Comparison of ENCODE assay signal across 8 cellular contexts in the genomic region with DNA sequence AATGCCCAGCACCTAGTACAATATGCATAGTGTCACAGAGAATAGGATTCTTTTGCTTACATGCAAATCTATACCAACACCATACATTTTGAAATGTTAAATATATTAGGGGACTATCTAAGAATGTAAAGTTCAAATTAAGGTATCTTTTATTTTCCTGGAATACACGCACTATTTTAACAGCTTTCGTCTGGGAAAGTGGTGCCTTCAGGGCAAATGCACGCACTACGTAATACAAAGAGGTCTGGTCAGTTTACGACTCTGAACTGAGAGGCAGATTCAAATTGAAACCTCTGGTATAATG. TPM values are rescaled to one million over a fixed set of nuclear protein-coding genes. Genes with fewer than 3 reads are reported as not detected.
DNase-seq lines count a peak whose midpoint lies in the region; ATAC-seq, FAIRE-seq and TF ChIP-seq lines count a peak whose summit lies in the region.

No MANE protein-coding gene starts in this region.

- H3K14ac ChIP-seq in mesenchymal stem cell (ENCODE audit: low read length in 2 of 2), result no peak overlapping the region

- H4K20me1 ChIP-seq in mammary epithelial cell (ENCODE audit: insufficient read depth, low read length), result peaks cover 19% of the 10 kb centered on the region

- no peak overlapping the region for H2AK5ac ChIP-seq in mesenchymal stem cell (ENCODE audit: low read length, severe bottlenecking)

- under 1% methylated on average over 5 of the region's 5 CpGs for WGBS in A549 (ENCODE audit: missing lambda C conversion rate)
- WGBS in mammary epithelial cell (ENCODE audit: low coverage, missing lambda C conversion rate), result 0% methylated on average over 5 of the region's 5 CpGs
- 0% methylated on average over 5 of the region's 5 CpGs for WGBS in mesenchymal stem cell

- no peak overlapping the region for H2BK12ac ChIP-seq in mesenchymal stem cell (ENCODE audit: low read length in 2 of 2)

- BruUV-seq in mammary epithelial cell (replicated peaks; lab: Mats Ljungman, UMichigan), result no TSS peak

- peak overlapping the region; percentile 88 to 92 for H3K27ac ChIP-seq in A549
- peak overlapping the region; percentile 99 for H3K27ac ChIP-seq in mammary epithelial cell (ENCODE audit: insufficient read depth, low read depth, low read length)
- peak overlapping the region; percentile 98 for H3K27ac ChIP-seq in mesenchymal stem cell (ENCODE audit: low read length, poor library complexity, severe bottlenecking)

- H3K36me3 ChIP-seq in mammary epithelial cell (ENCODE audit: insufficient read depth, low read length) (peaks cover 7% of the 10 kb centered on the region), mesenchymal stem cell (ENCODE audit: control insufficient read depth in 1 of 2, insufficient read depth in 2 of 2, low read depth in 1 of 2, low read length in 2 of 2) (peaks cover 11 to 24% of the 10 kb centered on the region in 2 experiments)

- H3K79me2 ChIP-seq in mammary epithelial cell (ENCODE audit: insufficient read depth, low read length), result peaks cover 97% of the 10 kb centered on the region

- H3K4me1 ChIP-seq in A549 (peaks cover 41% of the 10 kb centered on the region), mammary epithelial cell (ENCODE audit: insufficient read depth, low read length) (peaks cover 31% of the 10 kb centered on the region), mesenchymal stem cell (ENCODE audit: control insufficient read depth, insufficient read depth, low read depth, low read length) (peaks cover 5% of the 10 kb centered on the region)

- H3K4me2 ChIP-seq in A549 (peak overlapping the region; percentile 97), mammary epithelial cell (ENCODE audit: insufficient read depth, low read depth, low read length) (peak overlapping the region; percentile 72), mesenchymal stem cell (ENCODE audit: low read length, poor library complexity, severe bottlenecking) (no peak overlapping the region)

- DNase-seq in A549 (ENCODE audit: low read depth in 1 of 2, low spot score in 1 of 2) (no peak), HEK293T (ENCODE audit: extremely low spot score) (no peak), mammary epithelial cell (no peak), mesenchymal stem cell (no peak), ecto neural progenitor cell (ENCODE audit: low spot score) (no peak), GF-D8 (lab: John Stamatoyannopoulos, UW) (no peak)
- DNase-seq in stimulated activated CD4-positive, alpha-beta T cell treated with anti-CD3 and anti-CD28 coated beads, Interleukin-2, amount 100 ng/mL, for 48 hours, result no peak

- no peak overlapping the region for H3K23ac ChIP-seq in mesenchymal stem cell (ENCODE audit: low read length in 2 of 2)

- dilution Hi-C loops in mammary epithelial cell (cut with HindIII; ENCODE audit: low sequenced_read_pairs), result no loop called here

- TF ChIP-seq CTCF in A549 (IDR thresholded peaks at IDR 0.05), result no peak
- TF ChIP-seq CTCF in mammary epithelial cell (conservative IDR thresholded peaks at IDR 0.05 in 1 of 2, IDR thresholded peaks at IDR 0.05 in 1 of 2; ENCODE audit: extremely low read depth in 1 of 2, insufficient read depth in 1 of 2, low read depth in 1 of 2, low read length in 2 of 2), result no peak

- H2BK15ac ChIP-seq in mesenchymal stem cell (ENCODE audit: low read depth, poor library complexity, severe bottlenecking), result no peak overlapping the region

- ATAC-seq in A549 (no peak), HG03469 (IDR thresholded peaks at IDR 0.05; ENCODE audit: unreplicated experiment) (no peak)

- no peak for FAIRE-seq in A549 (lab: Jason Lieb, UNC)

- POLR2A ChIA-PET in A549 (lab: Yijun Ruan, JAX), result interaction anchor here (1.1 to 2.4 kb wide), 3 partner anchors 12 to 28 kb away, joined by 3 to 94 read pairs (median 5); a partner anchor contains a TSS
- POLR2A ChIA-PET in HEK293T (lab: Yijun Ruan, JAX), result interaction anchor here (1.1 to 4.8 kb wide), 13 partner anchors 10 to 195 kb away, joined by 3 to 83 read pairs (median 5); a partner anchor contains a TSS

- no peak overlapping the region for H2BK120ac ChIP-seq in mesenchymal stem cell (ENCODE audit: low read depth, low read length)

- H2BK5ac ChIP-seq in mesenchymal stem cell (ENCODE audit: low read depth, low read length, poor library complexity, severe bottlenecking), result no peak overlapping the region

- H3K27me3 ChIP-seq in mammary epithelial cell (ENCODE audit: insufficient read depth, low read length), result no peaks in the 10 kb centered on the region
- H3K27me3 ChIP-seq in mesenchymal stem cell (ENCODE audit: control insufficient read depth in 1 of 2, insufficient read depth in 1 of 2, low read length in 2 of 2), result no peaks in the 10 kb centered on the region

- no peaks in the 10 kb centered on the region for H3K9me3 ChIP-seq in A549
- no peaks in the 10 kb centered on the region for H3K9me3 ChIP-seq in mammary epithelial cell (replicated peaks; ENCODE audit: insufficient read depth, low read length)
- H3K9me3 ChIP-seq in mesenchymal stem cell (ENCODE audit: control insufficient read depth, low read length), result no peaks in the 10 kb centered on the region

- H3K18ac ChIP-seq in mesenchymal stem cell (ENCODE audit: low read depth in 1 of 2, low read length in 2 of 2), result no peak overlapping the region

- intact Hi-C loops in mammary epithelial cell (cut with micrococcal nuclease), result loop anchor here (5.0 kb wide), 1 partner anchor 221 kb away; a partner anchor contains a TSS

- CTCF ChIA-PET in A549 (lab: Yijun Ruan, JAX) (interaction anchor here (1.1 to 4.5 kb wide), 3 partner anchors 10 to 136 kb away, joined by 3 to 28 read pairs (median 3); no protein-coding TSS in a partner anchor), HEK293T (lab: Yijun Ruan, JAX) (interaction anchor here (0.8 to 1.4 kb wide), 3 partner anchors 12 to 45 kb away, joined by 3 read pairs; no protein-coding TSS in a partner anchor), mammary epithelial cell (lab: Charles Lee; ENCODE audit: low non-redundant PET) (no interaction called here)

- TF ChIP-seq POLR2A in A549 (IDR thresholded peaks at IDR 0.05; ENCODE audit: low read length), result no peak

- no peak overlapping the region for H4K91ac ChIP-seq in mesenchymal stem cell (ENCODE audit: low read length)

- no peak for TF ChIP-seq RAD21 in A549 (conservative IDR thresholded peaks at IDR 0.05 in 1 of 2, IDR thresholded peaks at IDR 0.05 in 1 of 2)

- H2AFZ ChIP-seq in mammary epithelial cell (ENCODE audit: low read depth, low read length) (no peak overlapping the region), mesenchymal stem cell (ENCODE audit: low read depth, low read length) (no peak overlapping the region)

- peak overlapping the region; percentile 71 for H3K4me3 ChIP-seq in A549
- peak overlapping the region; percentile 57 to 93 (median 75) for H3K4me3 ChIP-seq in mammary epithelial cell (replicated peaks in 1 of 3; ENCODE audit: insufficient read depth in 1 of 3, low read depth in 2 of 3, low read length in 3 of 3)
- H3K4me3 ChIP-seq in mesenchymal stem cell (ENCODE audit: insufficient read depth in 1 of 2, low read depth in 1 of 2, low read length in 2 of 2), result peak overlapping the region; percentile 82 to 87

- H3K4ac ChIP-seq in mesenchymal stem cell (ENCODE audit: low read depth in 1 of 2, low read length in 2 of 2), result no peak overlapping the region

- H3K9ac ChIP-seq in mammary epithelial cell (ENCODE audit: insufficient read depth, low read length) (peak overlapping the region; percentile 100), mesenchymal stem cell (ENCODE audit: low read length) (peak overlapping the region; percentile 96)

- no peak for TF ChIP-seq EP300 in A549 (IDR thresholded peaks at IDR 0.05)

- H3K79me1 ChIP-seq in mesenchymal stem cell (replicated peaks; ENCODE audit: low read length, poor library complexity, severe bottlenecking), result no peaks in the 10 kb centered on the region

- no peak overlapping the region for H4K8ac ChIP-seq in mesenchymal stem cell (ENCODE audit: low read length)

- in situ Hi-C loops in mammary epithelial cell (cut with MboI; ENCODE audit: low sequenced_read_pairs in 2 of 2), result no loop called here

TF ChIP-seq in A549, 52 proteins besides CTCF, POLR2A, EP300 and RAD21:
- TF ChIP-seq POLR2AphosphoS2 (conservative IDR thresholded peaks at IDR 0.05; ENCODE audit: low read length), result no peak
- TF ChIP-seq SMC3 (IDR thresholded peaks at IDR 0.05), result no peak
- TF ChIP-seq HOXA7 (CRISPR knock-in tag; IDR thresholded peaks at IDR 0.05), result 0 out of 2 replicates have a peak, but pooled peaks have one; percentile 14

TF ChIP-seq in HEK293T, 16 proteins besides CTCF, POLR2A, EP300 and RAD21:
- TF ChIP-seq FOXK2 (IDR thresholded peaks at IDR 0.05) (no peak; the same call in 1 of the 2 replicates), NFRKB (IDR thresholded peaks at IDR 0.05) (0 out of 2 replicates have a peak, but pooled peaks have one; percentile 2)

RNA-seq across cellular contexts. Expression of a gene that starts 0.9 kb away (rescaled TPM):
- polyA plus RNA-seq in A549 (2011; rRNA removed), result 126 and 183 TPM in 2 replicates
- polyA plus RNA-seq in A549 (2012; cell fraction: cytosol; rRNA removed), result 54.5 and 73.6 TPM in 2 replicates
- polyA plus RNA-seq in A549 (2012; cell fraction: nucleus; rRNA removed), result 92.2 and 112 TPM in 2 replicates
- 126 to 131 TPM (median 128 TPM) in 3 replicates for polyA plus RNA-seq in A549 (2017; fragmentation: RNase III; extraction: RNeasy Plus Mini Kit Qiagen cat#74134 plus additional on column Dnase treatment)
- polyA minus RNA-seq in A549 (2011; rRNA and poly(A)+ RNA removed), result 127 and 185 TPM in 2 replicates
- total RNA-seq in mammary epithelial cell, result 100 to 1,000 TPM in 1 of 2 donors, 10 to 100 TPM in 1; 85.9 to 113 TPM
- 85.4 TPM for polyA plus RNA-seq in mammary epithelial cell
- 82.6 TPM for polyA minus RNA-seq in mammary epithelial cell
- polyA plus RNA-seq in mesenchymal stem cell (2013, experiment 1 of 2), result 77.5 TPM
- polyA plus RNA-seq in mesenchymal stem cell (2013, experiment 2 of 2), result 71.5 TPM

RNA-seq across cellular contexts. Expression of a gene that starts 26.8 kb away (rescaled TPM):
- polyA plus RNA-seq in A549 (2011; rRNA removed), result 18.5 and 30.0 TPM in 2 replicates
- 6.6 and 6.9 TPM in 2 replicates for polyA plus RNA-seq in A549 (2012; cell fraction: cytosol; rRNA removed)
- 3.0 and 4.9 TPM in 2 replicates for polyA plus RNA-seq in A549 (2012; cell fraction: nucleus; rRNA removed)
- 48.8 to 62.6 TPM (median 49.0 TPM) in 3 replicates for polyA plus RNA-seq in A549 (2017; fragmentation: RNase III; extraction: RNeasy Plus Mini Kit Qiagen cat#74134 plus additional on column Dnase treatment)
- polyA minus RNA-seq in A549 (2011; rRNA and poly(A)+ RNA removed), result 6.4 and 15.0 TPM in 2 replicates
- 10 to 100 TPM; 15.6 to 25.3 TPM for total RNA-seq in mammary epithelial cell
- polyA plus RNA-seq in mammary epithelial cell, result 6.2 TPM
- 7.1 TPM for polyA minus RNA-seq in mammary epithelial cell
- polyA plus RNA-seq in mesenchymal stem cell (2013, experiment 1 of 2), result 15.9 TPM
- 16.1 TPM for polyA plus RNA-seq in mesenchymal stem cell (2013, experiment 2 of 2)
